ENCODE assay signal across 18 cellular contexts in genomic region chr1:219523411-219523810, GRCh38.
DNase-seq lines count a peak whose midpoint lies in the region; ATAC-seq, FAIRE-seq and TF ChIP-seq lines count a peak whose summit lies in the region.
"Had no signal": no experiment of that assay in that cellular context is flagged by ENCODE, and none has a peak within 500 bp of the region (broad histone marks: within the 10 kb centered on the region; RNA-seq: fewer than 3 reads in every experiment).

No MANE protein-coding gene starts in this region.

- ATAC-seq in SK-N-SH treated with all-trans-retinoic acid at 6 μM for 48 hours (no peak), GM21528 (IDR thresholded peaks at IDR 0.05; ENCODE audit: low FRiP score, unreplicated experiment) (no peak)
- ATAC-seq: PC-3 had no signal

- DNase-seq in D721Med (ENCODE audit: insufficient read length, low spot score) (no peak), NCI-H1092 treated with DMSO at 0.1 percent for 48 hours (lab: John Stamatoyannopoulos, UW) (peak; percentile 59), NCI-H2081 treated with DMSO at 0.1 percent for 48 hours (lab: John Stamatoyannopoulos, UW) (peak; percentile 26), SHP77 (lab: John Stamatoyannopoulos, UW) (no peak)
- DNase-seq in activated CD8-positive, alpha-beta memory T cell treated with anti-CD3 and anti-CD28 coated beads for 24 hours = no peak
- DNase-seq: ACHN, GM23248, IMR-90, NCI-H1694 treated with DMSO at 0.1 percent for 48 hours, NCI-H2171, NCI-H446 treated with DMSO at 0.1 percent for 48 hours, NCI-H82, PC-3, RPMI8226, SIG-M5 had no signal

- FAIRE-seq in D721Med (lab: Jason Lieb, UNC) = peak; percentile 11
- FAIRE-seq: G401.6 had no signal

- no peak for TF ChIP-seq CTCF in D721Med (IDR thresholded peaks at IDR 0.05; ENCODE audit: insufficient read depth, missing control alignments)

TF ChIP-seq in SK-N-SH treated with all-trans-retinoic acid at 6 μM for 48 hours, 23 proteins besides CTCF, POLR2A, EP300 and RAD21:
- TF ChIP-seq ARNTL (CRISPR knock-in tag; IDR thresholded peaks at IDR 0.05; ENCODE audit: borderline replicate concordance, low read depth) (0 out of 2 replicates have a peak, but pooled peaks have one; percentile 10), ESRRG (CRISPR knock-in tag; IDR thresholded peaks at IDR 0.05) (no peak), TCF4 (CRISPR knock-in tag; IDR thresholded peaks at IDR 0.05; ENCODE audit: borderline replicate concordance) (peak; percentile 61), ZNF8 (CRISPR knock-in tag; IDR thresholded peaks at IDR 0.05) (0 out of 2 replicates have a peak, but pooled peaks have one; percentile 10), ISL1 (CRISPR knock-in tag; IDR thresholded peaks at IDR 0.05) (no peak)
- TF ChIP-seq, protein P1, sequence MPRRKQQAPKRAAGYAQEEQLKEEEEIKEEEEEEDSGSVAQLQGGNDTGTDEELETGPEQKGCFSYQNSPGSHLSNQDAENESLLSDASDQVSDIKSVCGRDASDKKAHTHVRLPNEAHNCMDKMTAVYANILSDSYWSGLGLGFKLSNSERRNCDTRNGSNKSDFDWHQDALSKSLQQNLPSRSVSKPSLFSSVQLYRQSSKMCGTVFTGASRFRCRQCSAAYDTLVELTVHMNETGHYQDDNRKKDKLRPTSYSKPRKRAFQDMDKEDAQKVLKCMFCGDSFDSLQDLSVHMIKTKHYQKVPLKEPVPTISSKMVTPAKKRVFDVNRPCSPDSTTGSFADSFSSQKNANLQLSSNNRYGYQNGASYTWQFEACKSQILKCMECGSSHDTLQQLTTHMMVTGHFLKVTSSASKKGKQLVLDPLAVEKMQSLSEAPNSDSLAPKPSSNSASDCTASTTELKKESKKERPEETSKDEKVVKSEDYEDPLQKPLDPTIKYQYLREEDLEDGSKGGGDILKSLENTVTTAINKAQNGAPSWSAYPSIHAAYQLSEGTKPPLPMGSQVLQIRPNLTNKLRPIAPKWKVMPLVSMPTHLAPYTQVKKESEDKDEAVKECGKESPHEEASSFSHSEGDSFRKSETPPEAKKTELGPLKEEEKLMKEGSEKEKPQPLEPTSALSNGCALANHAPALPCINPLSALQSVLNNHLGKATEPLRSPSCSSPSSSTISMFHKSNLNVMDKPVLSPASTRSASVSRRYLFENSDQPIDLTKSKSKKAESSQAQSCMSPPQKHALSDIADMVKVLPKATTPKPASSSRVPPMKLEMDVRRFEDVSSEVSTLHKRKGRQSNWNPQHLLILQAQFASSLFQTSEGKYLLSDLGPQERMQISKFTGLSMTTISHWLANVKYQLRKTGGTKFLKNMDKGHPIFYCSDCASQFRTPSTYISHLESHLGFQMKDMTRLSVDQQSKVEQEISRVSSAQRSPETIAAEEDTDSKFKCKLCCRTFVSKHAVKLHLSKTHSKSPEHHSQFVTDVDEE (CRISPR knock-in tag; IDR thresholded peaks at IDR 0.05) = 0 out of 2 replicates have a peak, but pooled peaks have one; percentile 56

Comparison
In these comparisons a context has a peak if more than half of its experiments do, and no peak if none do; other contexts are left out.
1. DNase-seq: peak in NCI-H1092 treated with DMSO at 0.1 percent for 48 hours (single experiment) and NCI-H2081 treated with DMSO at 0.1 percent for 48 hours (single experiment); none in D721Med (single experiment), SHP77 (0 of 2) and activated CD8-positive, alpha-beta memory T cell treated with anti-CD3 and anti-CD28 coated beads for 24 hours (single experiment).